Comparison of ENCODE assay signal across 23 cellular contexts in the genomic region with DNA sequence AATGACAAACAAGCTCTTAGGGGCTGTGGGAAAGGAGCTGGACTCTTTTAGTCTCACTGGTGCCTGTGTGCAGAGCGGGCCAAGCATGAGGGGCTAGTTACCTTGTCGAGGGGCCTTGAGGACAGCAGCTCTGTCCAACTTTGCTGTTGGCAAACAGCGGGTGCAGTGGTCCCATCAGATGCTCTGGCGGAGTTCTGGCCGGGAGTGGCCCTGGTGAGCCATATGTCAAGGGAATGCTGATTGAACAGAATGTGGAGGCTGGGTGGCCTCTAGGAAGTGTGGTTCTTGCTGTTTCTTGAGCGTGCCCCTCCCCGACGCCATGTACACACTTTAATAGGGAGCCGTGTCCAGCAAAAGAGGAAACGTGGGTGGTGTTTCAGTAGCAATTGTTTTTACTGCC. TPM values are rescaled to one million over a fixed set of nuclear protein-coding genes. Genes with fewer than 3 reads are reported as not detected.
"Had no signal": no experiment of that assay in that cellular context is flagged by ENCODE, and none has a peak within 500 bp of the region (broad histone marks: within the 10 kb centered on the region; RNA-seq: fewer than 3 reads in every experiment).

No MANE protein-coding gene starts in this region.

- H3K27me3 ChIP-seq: sigmoid colon, thyroid gland, vagina had no signal

- H3K9me3 ChIP-seq: left ventricle myocardium inferior, pancreas, prostate gland, sigmoid colon, stomach, thyroid gland, upper lobe of left lung, vagina had no signal

- H3K4me3 ChIP-seq: left ventricle myocardium inferior, pancreas, prostate gland, sigmoid colon, stomach, thyroid gland, upper lobe of left lung, vagina had no signal

- ATAC-seq: activated naive CD4-positive, alpha-beta T cell treated with anti-CD3 and anti-CD28 coated beads, Interleukin-2, amount 50 U/mL, for 72 hours; activated T-cell treated with anti-CD3 and anti-CD28 coated beads, Interleukin-2, amount 50 U/mL, for 72 hours; stimulated activated naive B cell treated with anti-CD40 and anti-IgM and Interleukin-4, amounts not matched to agents 10 μg/mL and 1 μg/mL and 100 μg/mL, for 72 hours had no signal

- DNase-seq: activated CD4-positive, alpha-beta T cell treated with anti-CD3 and anti-CD28 coated beads for 4 hours; activated CD4-positive, alpha-beta T cell treated with anti-CD3 and anti-CD28 coated beads, Interleukin-2, amount 50 U/mL, for 4 hours; activated naive CD4-positive, alpha-beta T cell; activated T-cell treated with anti-CD3 and anti-CD28 coated beads for 4 hours; activated T-cell treated with anti-CD3 and anti-CD28 coated beads, Interleukin-2, amount 50 U/mL, for 72 hours; anterior cingulate cortex; effector memory CD4-positive, alpha-beta T cell; left ventricle myocardium inferior; pancreas; retina; sigmoid colon; small intestine; stimulated activated CD4-positive, alpha-beta T cell treated with anti-CD3 and anti-CD28 coated beads, Interleukin-2, amount 100 ng/mL, for 24 hours; stimulated activated naive B cell treated with anti-CD40 and anti-IgM and Interleukin-4, amounts not matched to agents 10 μg/mL and 1 μg/mL and 100 μg/mL, for 72 hours; stomach; thyroid gland; upper lobe of left lung had no signal

- H3K36me3 ChIP-seq: left ventricle myocardium inferior, pancreas, prostate gland, sigmoid colon, stomach, thyroid gland, upper lobe of left lung, vagina had no signal

- H3K27ac ChIP-seq: left ventricle myocardium inferior, pancreas, prostate gland, sigmoid colon, stomach, thyroid gland, upper lobe of left lung, vagina, VCaP had no signal

RNA-seq across cellular contexts. Expression of gene ADAMTS2, which starts 3.6 kb away (rescaled TPM):
- total RNA-seq: activated naive CD4-positive, alpha-beta T cell treated with anti-CD3 and anti-CD28 coated beads, Interleukin-2, amount 50 U/mL, for 72 hours; activated T-cell treated with anti-CD3 and anti-CD28 coated beads, Interleukin-2, amount 50 U/mL, for 72 hours; dermis microvascular lymphatic vessel endothelial cell; T-helper 2 cell treated with Interferon-gamma antibody and Interleukin-4, amounts not matched to agents 100 ng/mL and 5 ng/mL, for 36 hours had no signal
